Comparison of ENCODE assay signal across 1 cellular context in genomic region chr4:112168719-112169500, GRCh38.
A peak's percentile ranks its signal among the peaks of the same experiment; 100 is the strongest.
TF ChIP-seq lines count a peak whose summit lies in the region.

No MANE protein-coding gene starts in this region.

TF ChIP-seq in K562, 482 proteins besides CTCF, POLR2A, EP300 and RAD21 (continues in another document):
- TF ChIP-seq TAL1 (IDR thresholded peaks at IDR 0.05): peak; percentile 16; the same call in 1 of the 2 replicates
- TF ChIP-seq DPF2 (IDR thresholded peaks at IDR 0.05): peak; percentile 49; the same call in 1 of the 2 replicates
- TF ChIP-seq TCF3 (CRISPR knock-in tag; IDR thresholded peaks at IDR 0.05): peak; percentile 58
- TF ChIP-seq NR2C1 (IDR thresholded peaks at IDR 0.05): 0 out of 2 replicates have a peak, but pooled peaks have one; percentile 37
- no peak for TF ChIP-seq NR2C1 (tag; IDR thresholded peaks at IDR 0.05)
- TF ChIP-seq RCOR1 (IDR thresholded peaks at IDR 0.05; ENCODE audit: borderline replicate concordance in 1 of 2, low read depth in 2 of 2, low read length in 2 of 2): 0 out of 4 replicates have a peak, but pooled peaks of 1 of the 2 experiments have one; percentile 20
- TF ChIP-seq CBFA2T2 (conservative IDR thresholded peaks at IDR 0.05): peak; percentile 46
- peak; percentile 32; the same call in 1 of the 2 replicates for TF ChIP-seq MGA (IDR thresholded peaks at IDR 0.05)
- TF ChIP-seq FOSL1 (tag; conservative IDR thresholded peaks at IDR 0.05): peak; percentile 66
- TF ChIP-seq CXXC5 (CRISPR knock-in tag; IDR thresholded peaks at IDR 0.05): peak; percentile 57
- peak; percentile 60; the same call in 1 of the 2 replicates for TF ChIP-seq ATF3 (IDR thresholded peaks at IDR 0.05)
- TF ChIP-seq ATF3 (CRISPR knock-in tag; conservative IDR thresholded peaks at IDR 0.05): no peak
- peak; percentile 69 for TF ChIP-seq CBFA2T3 (IDR thresholded peaks at IDR 0.05)
- peak; percentile 75 for TF ChIP-seq ADNP (tag; IDR thresholded peaks at IDR 0.05)
- no peak for TF ChIP-seq ZZZ3 (IDR thresholded peaks at IDR 0.05)
- TF ChIP-seq NR2C2 (CRISPR knock-in tag; IDR thresholded peaks at IDR 0.05): no peak
- peak; percentile 39; the same call in 1 of the 2 replicates for TF ChIP-seq NR2C2 (tag; IDR thresholded peaks at IDR 0.05)
- TF ChIP-seq MAFG (tag; conservative IDR thresholded peaks at IDR 0.05): 0 out of 2 replicates have a peak, but pooled peaks have one; percentile 5
- TF ChIP-seq JUND (IDR thresholded peaks at IDR 0.05; ENCODE audit: borderline replicate concordance, low read depth, low read length): 0 out of 2 replicates have a peak, but pooled peaks have one; percentile 7
- TF ChIP-seq JUND (tag; IDR thresholded peaks at IDR 0.05; ENCODE audit: borderline replicate concordance, low read depth, low read length): no peak
- TF ChIP-seq L3MBTL2 (IDR thresholded peaks at IDR 0.05): 0 out of 2 replicates have a peak, but pooled peaks have one; percentile 20
- peak; percentile 60 for TF ChIP-seq ARID1B (IDR thresholded peaks at IDR 0.05)
- TF ChIP-seq NFE2 (IDR thresholded peaks at IDR 0.05; ENCODE audit: low read depth): peak; percentile 22; the same call in 1 of the 2 replicates
- TF ChIP-seq PRPF4 (IDR thresholded peaks at IDR 0.05; ENCODE audit: insufficient read depth, low read depth, low read length, poor library complexity, severe bottlenecking): no peak
- TF ChIP-seq SMAD4 (CRISPR knock-in tag; conservative IDR thresholded peaks at IDR 0.05): peak; percentile 37
- no peak for TF ChIP-seq ZNF121 (CRISPR knock-in tag; conservative IDR thresholded peaks at IDR 0.05)
- no peak for TF ChIP-seq ZNF41 (CRISPR knock-in tag; conservative IDR thresholded peaks at IDR 0.05)
- TF ChIP-seq HMBOX1 (IDR thresholded peaks at IDR 0.05): peak; percentile 24; the same call in 1 of the 2 replicates
- TF ChIP-seq ATF7 (IDR thresholded peaks at IDR 0.05): no peak
- TF ChIP-seq KDM1A (IDR thresholded peaks at IDR 0.05): peak; percentile 52 to 53; a peak in 2 of 4 replicates
- TF ChIP-seq ZNF175 (CRISPR knock-in tag; IDR thresholded peaks at IDR 0.05; ENCODE audit: low read depth): peak; percentile 70; the same call in 1 of the 2 replicates
- no peak for TF ChIP-seq RNF219 (CRISPR knock-in tag; IDR thresholded peaks at IDR 0.05)
- peak; percentile 31; the same call in 1 of the 2 replicates for TF ChIP-seq ZNF589 (CRISPR knock-in tag; IDR thresholded peaks at IDR 0.05; ENCODE audit: low read depth)
- no peak for TF ChIP-seq E4F1 (CRISPR knock-in tag; IDR thresholded peaks at IDR 0.05; ENCODE audit: borderline replicate concordance)
- TF ChIP-seq CHAMP1 (IDR thresholded peaks at IDR 0.05): 0 out of 2 replicates have a peak, but pooled peaks have one; percentile 25
